In the genomic region with DNA sequence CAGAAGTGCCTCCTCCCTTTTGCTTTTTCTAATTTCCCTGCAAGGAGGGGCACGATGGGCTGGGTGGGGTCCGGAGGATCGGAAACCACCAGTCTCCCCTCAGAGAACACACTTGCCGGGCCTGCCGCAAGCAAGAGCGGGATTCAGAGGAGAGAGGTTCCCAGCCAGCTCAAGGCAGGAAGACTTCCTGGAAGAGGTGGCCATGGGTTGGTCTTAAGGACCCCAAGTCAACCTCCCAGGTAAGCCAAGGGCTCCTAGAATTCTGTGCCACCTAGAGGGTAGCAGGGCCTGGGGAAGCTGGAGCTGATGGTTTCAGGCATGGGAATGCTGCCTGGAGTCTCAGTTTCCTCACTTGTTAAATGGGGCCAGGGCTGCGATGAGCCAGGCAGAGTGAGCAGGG, we compare ENCODE assay signal across 34 cellular contexts.
"Had no signal": no experiment of that assay in that cellular context is flagged by ENCODE, and none has a peak within 500 bp of the region (broad histone marks: within the 10 kb centered on the region; RNA-seq: fewer than 3 reads in every experiment).

No MANE protein-coding gene starts in this region.

- DNase-seq: activated B cell treated with CpG ODN at 0.5 μM for 24 hours; activated CD4-positive, alpha-beta memory T cell treated with anti-CD3 and anti-CD28 coated beads for 36 hours; activated CD4-positive, alpha-beta T cell treated with anti-CD3 and anti-CD28 coated beads for 4 hours; activated CD4-positive, alpha-beta T cell treated with anti-CD3 and anti-CD28 coated beads, Interleukin-2, amount 10 ng/mL, durations not matched to agents 24 days and 14 days; activated CD4-positive, alpha-beta T cell treated with anti-CD3 and anti-CD28 coated beads, Interleukin-2, amount 50 U/mL, for 1 hour; activated CD4-positive, alpha-beta T cell treated with anti-CD3 and anti-CD28 coated beads, Interleukin-2, amount 50 U/mL, for 4 hours; activated CD4-positive, CD25-positive, alpha-beta regulatory T cell treated with anti-CD3 and anti-CD28 coated beads, Interleukin-2, amount 50 U/mL, for 72 hours; activated CD8-positive, alpha-beta memory T cell treated with anti-CD3 and anti-CD28 coated beads, Interleukin-2, amount 50 U/mL, for 4 hours; activated CD8-positive, alpha-beta T cell treated with anti-CD3 and anti-CD28 coated beads for 36 hours; activated effector memory CD4-positive, alpha-beta T cell treated with Interleukin-2 at 50 U/mL for 16 hours; activated gamma-delta T cell; activated naive CD4-positive, alpha-beta T cell treated with anti-CD3 and anti-CD28 coated beads, Interleukin-2, amount 10 ng/mL, durations not matched to agents 7 days and 5 days; activated naive CD4-positive, alpha-beta T cell treated with Interleukin-2 at 50 U/mL for 16 hours; activated naive CD8-positive, alpha-beta T cell treated with anti-CD3 and anti-CD28 coated beads, Interleukin-2, amount 10 ng/mL, durations not matched to agents 7 days and 5 days; activated naive CD8-positive, alpha-beta T cell treated with anti-CD3 and anti-CD28 coated beads, Interleukin-2, amount 50 U/mL, for 24 hours; activated T-cell treated with anti-CD3 and anti-CD28 coated beads for 4 hours; activated T-cell treated with anti-CD3 and anti-CD28 coated beads, Interleukin-2, amount 50 U/mL, for 1 hour; activated T-cell treated with anti-CD3 and anti-CD28 coated beads, Interleukin-2, amount 50 U/mL, for 4 hours; activated T-cell treated with anti-CD3 and anti-CD28 coated beads, Interleukin-2, amount 50 U/mL, for 72 hours; aorta; body of pancreas; brain microvascular endothelial cell; central memory CD4-positive, alpha-beta T cell; T-helper 2 cell; T-helper 9 cell had no signal

- H3K9me3 ChIP-seq: body of pancreas, breast epithelium had no signal

- H3K36me3 ChIP-seq: brain microvascular endothelial cell, breast epithelium had no signal

- ATAC-seq: activated CD8-positive, alpha-beta T cell treated with anti-CD3 and anti-CD28 coated beads for 36 hours; activated naive CD8-positive, alpha-beta T cell treated with anti-CD3 and anti-CD28 coated beads, Interleukin-2, amount 50 U/mL, for 24 hours; activated T-cell treated with anti-CD3 and anti-CD28 coated beads, Interleukin-2, amount 50 U/mL, for 4 hours; activated T-cell treated with anti-CD3 and anti-CD28 coated beads, Interleukin-2, amount 50 U/mL, for 72 hours; body of pancreas had no signal

- H3K4me3 Mint-ChIP-seq: activated B cell treated with CpG ODN at 0.5 μM for 24 hours; activated CD4-positive, alpha-beta memory T cell treated with anti-CD3 and anti-CD28 coated beads for 36 hours; activated CD4-positive, alpha-beta T cell treated with anti-CD3 and anti-CD28 coated beads, Interleukin-2, amount 10 ng/mL, durations not matched to agents 24 days and 14 days; activated CD8-positive, alpha-beta T cell treated with anti-CD3 and anti-CD28 coated beads for 36 hours; activated naive CD4-positive, alpha-beta T cell treated with anti-CD3 and anti-CD28 coated beads, Interleukin-2, amount 10 ng/mL, durations not matched to agents 7 days and 5 days; activated naive CD4-positive, alpha-beta T cell treated with anti-CD3 and anti-CD28 coated beads, Interleukin-2, amount 50 U/mL, for 24 hours; activated naive CD8-positive, alpha-beta T cell; activated naive CD8-positive, alpha-beta T cell treated with anti-CD3 and anti-CD28 coated beads, Interleukin-2, amount 10 ng/mL, durations not matched to agents 7 days and 5 days; activated naive CD8-positive, alpha-beta T cell treated with anti-CD3 and anti-CD28 coated beads, Interleukin-2, amount 50 U/mL, for 24 hours; activated T-cell treated with anti-CD3 and anti-CD28 coated beads, Interleukin-2, amount 50 U/mL, for 4 hours; activated T-cell treated with anti-CD3 and anti-CD28 coated beads, Interleukin-2, amount 50 U/mL, for 72 hours; T-helper 2 cell treated with Interferon-gamma antibody and Interleukin-4, amounts not matched to agents 5 μg/mL and 100 μg/mL, for 36 hours had no signal

- FAIRE-seq: astrocyte, colon, TTC549 had no signal

- H3K27ac Mint-ChIP-seq: activated B cell treated with CpG ODN at 0.5 μM for 24 hours; activated CD4-positive, alpha-beta memory T cell treated with anti-CD3 and anti-CD28 coated beads for 36 hours; activated CD4-positive, alpha-beta T cell treated with anti-CD3 and anti-CD28 coated beads, Interleukin-2, amount 10 ng/mL, durations not matched to agents 24 days and 14 days; activated CD8-positive, alpha-beta T cell treated with anti-CD3 and anti-CD28 coated beads for 36 hours; activated naive CD4-positive, alpha-beta T cell treated with anti-CD3 and anti-CD28 coated beads, Interleukin-2, amount 10 ng/mL, durations not matched to agents 7 days and 5 days; activated naive CD8-positive, alpha-beta T cell; activated naive CD8-positive, alpha-beta T cell treated with anti-CD3 and anti-CD28 coated beads, Interleukin-2, amount 10 ng/mL, durations not matched to agents 7 days and 5 days; activated naive CD8-positive, alpha-beta T cell treated with anti-CD3 and anti-CD28 coated beads, Interleukin-2, amount 50 U/mL, for 24 hours; activated T-cell treated with anti-CD3 and anti-CD28 coated beads, Interleukin-2, amount 50 U/mL, for 72 hours; activated T-helper 2 cell treated with anti-CD3 and anti-CD28 coated beads, Interferon-gamma antibody, Interleukin-2, Interleukin-4, amounts not matched to agents 10 μg/mL and 5 μg/mL and 100 μg/mL, durations not matched to agents 14 hours and 24 hours and 36 hours; T-helper 2 cell treated with Interferon-gamma antibody and Interleukin-4, amounts not matched to agents 5 μg/mL and 100 μg/mL, for 36 hours had no signal

- H3K27me3 ChIP-seq: body of pancreas, brain microvascular endothelial cell had no signal

- H3K27me3 Mint-ChIP-seq: activated B cell treated with CpG ODN at 0.5 μM for 24 hours; activated CD4-positive, alpha-beta memory T cell treated with anti-CD3 and anti-CD28 coated beads for 36 hours; activated CD4-positive, alpha-beta T cell treated with anti-CD3 and anti-CD28 coated beads, Interleukin-2, amount 10 ng/mL, durations not matched to agents 24 days and 14 days; activated CD8-positive, alpha-beta T cell treated with anti-CD3 and anti-CD28 coated beads for 36 hours; activated naive CD4-positive, alpha-beta T cell treated with anti-CD3 and anti-CD28 coated beads, Interleukin-2, amount 50 U/mL, for 24 hours; activated naive CD8-positive, alpha-beta T cell; activated naive CD8-positive, alpha-beta T cell treated with anti-CD3 and anti-CD28 coated beads, Interleukin-2, amount 10 ng/mL, durations not matched to agents 7 days and 5 days; activated naive CD8-positive, alpha-beta T cell treated with anti-CD3 and anti-CD28 coated beads, Interleukin-2, amount 50 U/mL, for 24 hours had no signal

- H3K4me1 ChIP-seq: breast epithelium had no signal

- H3K4me3 ChIP-seq: body of pancreas, breast epithelium had no signal

- H3K27ac ChIP-seq: body of pancreas, brain microvascular endothelial cell, breast epithelium, VCaP had no signal

- H3K36me3 Mint-ChIP-seq: activated CD4-positive, alpha-beta memory T cell treated with anti-CD3 and anti-CD28 coated beads for 36 hours; activated naive CD4-positive, alpha-beta T cell treated with anti-CD3 and anti-CD28 coated beads, Interleukin-2, amount 50 U/mL, for 24 hours; activated naive CD8-positive, alpha-beta T cell; activated naive CD8-positive, alpha-beta T cell treated with anti-CD3 and anti-CD28 coated beads, Interleukin-2, amount 10 ng/mL, durations not matched to agents 7 days and 5 days had no signal
